17 cellular contexts compared by ENCODE assay signal in the genomic region with DNA sequence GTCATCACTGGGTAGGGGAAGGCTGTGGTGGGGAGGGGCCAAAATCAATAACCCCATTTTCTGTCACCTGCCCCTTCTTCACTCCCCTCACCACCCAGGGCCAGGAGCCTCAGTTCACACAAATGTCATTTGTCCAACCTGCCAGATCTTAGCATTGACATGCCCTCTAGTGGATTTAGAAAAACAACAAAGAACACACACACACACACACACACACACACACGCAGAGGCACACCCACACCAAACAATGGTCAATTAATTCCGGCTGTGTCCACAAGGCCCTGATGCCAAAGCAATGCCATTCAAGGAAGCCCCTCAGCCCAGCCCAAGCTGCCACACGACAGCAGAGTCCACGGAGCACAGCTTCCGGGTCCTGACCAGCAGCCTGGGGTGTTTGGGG.
DNase-seq lines count a peak whose midpoint lies in the region; ATAC-seq and TF ChIP-seq lines count a peak whose summit lies in the region.
"Had no signal": no experiment of that assay in that cellular context is flagged by ENCODE, and none has a peak within 500 bp of the region (broad histone marks: within the 10 kb centered on the region; RNA-seq: fewer than 3 reads in every experiment).

No MANE protein-coding gene starts in this region.

- H3K4me3 Mint-ChIP-seq in HFFc6 = no peak overlapping the region
- H3K4me3 Mint-ChIP-seq in neural progenitor cell = no peak overlapping the region
- H3K4me3 Mint-ChIP-seq: CD4-positive, alpha-beta memory T cell had no signal

- H3K4me2 ChIP-seq in OCI-LY7 (ENCODE audit: low read length) (no peak overlapping the region), neural progenitor cell (no peak overlapping the region)

- intact Hi-C loops in OCI-LY7 (cut with micrococcal nuclease; ENCODE audit: unreplicated experiment) = no loop called here

- H3K36me3 Mint-ChIP-seq in HFFc6 (ENCODE audit: low read depth) = no peaks in the 10 kb centered on the region
- H3K36me3 Mint-ChIP-seq in neural progenitor cell = no peaks in the 10 kb centered on the region
- H3K36me3 Mint-ChIP-seq: CD4-positive, alpha-beta memory T cell had no signal

- no peaks in the 10 kb centered on the region for H3K9me3 ChIP-seq in OCI-LY7 (ENCODE audit: low read length)
- no peaks in the 10 kb centered on the region for H3K9me3 ChIP-seq in neural progenitor cell (ENCODE audit: low read depth)

- TF ChIP-seq CTCF in HFFc6 (IDR thresholded peaks at IDR 0.05) (no peak; the same call in 1 of the 2 replicates), OCI-LY7 (conservative IDR thresholded peaks at IDR 0.05; ENCODE audit: low read length) (0 out of 2 replicates have a peak, but pooled peaks have one; percentile 14), neural progenitor cell (IDR thresholded peaks at IDR 0.05) (no peak)

- H4K20me1 ChIP-seq in OCI-LY7 (ENCODE audit: insufficient read depth, low read length) (no peaks in the 10 kb centered on the region), neural progenitor cell (ENCODE audit: low read depth) (no peaks in the 10 kb centered on the region)

- no peak overlapping the region for H3K9ac ChIP-seq in neural progenitor cell

- H3K4me1 ChIP-seq in OCI-LY7 (ENCODE audit: insufficient read depth, low read length, poor library complexity, severe bottlenecking) = no peaks in the 10 kb centered on the region
- H3K4me1 ChIP-seq in neural progenitor cell = no peaks in the 10 kb centered on the region

- no peaks in the 10 kb centered on the region for H3K27me3 ChIP-seq in neural progenitor cell

- H3K27ac ChIP-seq in OCI-LY7 (ENCODE audit: low read depth, low read length, poor library complexity, severe bottlenecking) (no peak overlapping the region), neural progenitor cell (no peak overlapping the region)

- no TSS peak for BruUV-seq in OCI-LY7 (replicated peaks; lab: Mats Ljungman, UMichigan)

- DNase-seq in NCI-H748 (lab: John Stamatoyannopoulos, UW; ENCODE audit: unreplicated experiment) = peak; percentile 15
- no peak for DNase-seq in NCI-H748 treated with DMSO at 0.1 percent for 48 hours (lab: John Stamatoyannopoulos, UW)
- DNase-seq in HFFc6 = peak; percentile 15
- DNase-seq in OCI-LY7 (ENCODE audit: low spot score) = no peak
- DNase-seq in neural progenitor cell (ENCODE audit: low spot score) = peak; percentile 10
- no peak for DNase-seq in NCI-H2029 (lab: John Stamatoyannopoulos, UW)
- no peak for DNase-seq in SIG-M5 (lab: John Stamatoyannopoulos, UW)
- DNase-seq: CD4-positive, alpha-beta memory T cell; DMS79; IMR-90; NCI-H1417 treated with DMSO at 0.1 percent for 48 hours; NCI-H187 treated with DMSO at 0.1 percent for 48 hours; NCI-H226; NCI-H524; SHP77; T1000 had no signal

- H3K4me3 ChIP-seq in OCI-LY7 (ENCODE audit: low read depth, low read length, poor library complexity, severe bottlenecking) (no peak overlapping the region), neural progenitor cell (no peak overlapping the region)

- H3F3A ChIP-seq in neural progenitor cell (ENCODE audit: low read depth) = no peaks in the 10 kb centered on the region

- POLR2A ChIA-PET in OCI-LY7 (lab: Charles Lee) = no interaction called here

- H3K9me3 Mint-ChIP-seq in HFFc6 (no peaks in the 10 kb centered on the region), neural progenitor cell (no peaks in the 10 kb centered on the region)
- H3K9me3 Mint-ChIP-seq: CD4-positive, alpha-beta memory T cell had no signal

- H3K9me2 ChIP-seq in OCI-LY7 (ENCODE audit: insufficient read depth, low read length) = no peaks in the 10 kb centered on the region

- no peak overlapping the region for H3K27ac Mint-ChIP-seq in HFFc6
- no peak overlapping the region for H3K27ac Mint-ChIP-seq in neural progenitor cell
- H3K27ac Mint-ChIP-seq: CD4-positive, alpha-beta memory T cell had no signal

- H3K27me3 Mint-ChIP-seq in HFFc6 (ENCODE audit: insufficient read depth) (peaks cover 22% of the 10 kb centered on the region), neural progenitor cell (ENCODE audit: insufficient read depth, low read depth) (peaks cover 14% of the 10 kb centered on the region)

- ATAC-seq in GM19467 (IDR thresholded peaks at IDR 0.05; ENCODE audit: unreplicated experiment) = no peak

- H3K4me1 Mint-ChIP-seq in HFFc6 (ENCODE audit: low read depth) (peaks cover 5% of the 10 kb centered on the region; the same call in 1 of the 2 replicates), neural progenitor cell (peaks cover 6% of the 10 kb centered on the region)
- H3K4me1 Mint-ChIP-seq: CD4-positive, alpha-beta memory T cell had no signal

- CTCF ChIA-PET in OCI-LY7 (lab: Charles Lee; ENCODE audit: unreplicated experiment) = no interaction called here

- no peaks in the 10 kb centered on the region for H3K79me2 ChIP-seq in OCI-LY7 (ENCODE audit: insufficient read depth, low read depth, low read length)
- H3K79me2 ChIP-seq in neural progenitor cell (ENCODE audit: low read depth) = no peaks in the 10 kb centered on the region

- H3K36me3 ChIP-seq in OCI-LY7 (ENCODE audit: insufficient read depth, low read length) (no peaks in the 10 kb centered on the region), neural progenitor cell (no peaks in the 10 kb centered on the region)

- H2AFZ ChIP-seq in OCI-LY7 (ENCODE audit: low read length) (no peak overlapping the region), neural progenitor cell (replicated peaks) (no peak overlapping the region)

Comparison
In these comparisons a context has a peak if more than half of its experiments do, and no peak if none do; other contexts are left out.
1. DNase-seq: peak in NCI-H748 (single experiment), HFFc6 (single experiment) and neural progenitor cell (single experiment); none in NCI-H748 treated with DMSO at 0.1 percent for 48 hours (single experiment), OCI-LY7 (single experiment), NCI-H2029 (single experiment) and SIG-M5 (single experiment).